In the genomic region with DNA sequence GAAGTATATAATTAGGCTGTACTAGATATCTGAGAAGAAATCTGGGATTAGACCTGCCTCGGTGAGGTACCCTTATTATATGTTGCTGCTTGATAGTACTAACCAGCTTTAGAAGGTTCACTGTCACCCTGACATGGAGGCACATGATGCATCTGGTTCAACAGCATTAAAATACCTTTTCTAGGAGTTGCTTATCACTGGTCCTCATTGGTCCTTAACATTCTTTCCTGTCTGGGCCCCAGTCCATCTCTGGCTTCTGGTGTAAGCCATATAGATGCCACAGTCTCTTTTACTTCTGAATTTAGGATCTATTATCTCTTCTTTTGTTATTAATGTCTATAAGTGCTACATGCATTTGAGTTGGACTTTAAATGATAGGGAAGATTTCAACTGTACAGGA, we compare ENCODE assay signal across 21 cellular contexts. TPM values are rescaled to one million over a fixed set of nuclear protein-coding genes. Genes with fewer than 3 reads are reported as not detected.
"Had no signal": no experiment of that assay in that cellular context is flagged by ENCODE, and none has a peak within 500 bp of the region (broad histone marks: within the 10 kb centered on the region; RNA-seq: fewer than 3 reads in every experiment).

No MANE protein-coding gene starts in this region.

- H3K4me3 Mint-ChIP-seq: activated naive CD4-positive, alpha-beta T cell treated with anti-CD3 and anti-CD28 coated beads, Interleukin-2, amount 10 ng/mL, durations not matched to agents 7 days and 5 days; brain; endodermal cell; mesothelial cell of epicardium; naive thymus-derived CD8-positive, alpha-beta T cell; T-helper 2 cell treated with Interferon-gamma antibody and Interleukin-4, amounts not matched to agents 5 μg/mL and 100 μg/mL, for 36 hours had no signal

- H3K36me3 Mint-ChIP-seq: brain had no signal

- ATAC-seq: left lung; naive thymus-derived CD8-positive, alpha-beta T cell; SK-N-SH treated with all-trans-retinoic acid at 6 μM for 48 hours; stimulated activated naive CD8-positive, alpha-beta T cell treated with anti-CD3 and anti-CD28 coated beads, Interleukin-15, Interleukin-2, amounts not matched to agents 100 U/mL and 50 U/mL, for 24 hours had no signal

- DNase-seq: activated CD4-positive, CD25-positive, alpha-beta regulatory T cell treated with anti-CD3 and anti-CD28 coated beads, Interleukin-2, amount 50 U/mL, for 72 hours; activated CD8-positive, alpha-beta memory T cell treated with anti-CD3 and anti-CD28 coated beads, Interleukin-2, amount 50 U/mL, for 48 hours; activated effector memory CD4-positive, alpha-beta T cell treated with anti-CD3 and anti-CD28 coated beads, Interleukin-2, amount 50 U/mL, for 16 hours; activated naive CD4-positive, alpha-beta T cell treated with anti-CD3 and anti-CD28 coated beads, Interleukin-2, amount 10 ng/mL, durations not matched to agents 7 days and 5 days; activated T-cell treated with anti-CD3 and anti-CD28 coated beads, Interleukin-2, amount 50 U/mL, for 48 hours; aorta; central memory CD4-positive, alpha-beta T cell; colonic mucosa; endodermal cell; left lung; mammary epithelial cell; naive thymus-derived CD8-positive, alpha-beta T cell; stimulated activated CD4-positive, alpha-beta T cell treated with anti-CD3 and anti-CD28 coated beads, Interleukin-4, amount 100 ng/mL, for 24 hours; stimulated activated naive CD8-positive, alpha-beta T cell treated with anti-CD3 and anti-CD28 coated beads, Interleukin-15, Interleukin-2, amounts not matched to agents 100 U/mL and 50 U/mL, for 24 hours; tibial artery; WERI-Rb-1 had no signal

- H3K27me3 Mint-ChIP-seq: activated naive CD4-positive, alpha-beta T cell treated with anti-CD3 and anti-CD28 coated beads, Interleukin-2, amount 10 ng/mL, durations not matched to agents 7 days and 5 days; brain; naive thymus-derived CD8-positive, alpha-beta T cell had no signal

- H3K27ac Mint-ChIP-seq: activated naive CD4-positive, alpha-beta T cell treated with anti-CD3 and anti-CD28 coated beads, Interleukin-2, amount 10 ng/mL, durations not matched to agents 7 days and 5 days; brain; endodermal cell; mesothelial cell of epicardium; T-helper 2 cell treated with Interferon-gamma antibody and Interleukin-4, amounts not matched to agents 5 μg/mL and 100 μg/mL, for 36 hours had no signal

- H3K9me3 Mint-ChIP-seq: brain, endodermal cell had no signal

- H3K4me1 Mint-ChIP-seq: brain, endodermal cell, mesothelial cell of epicardium had no signal

RNA-seq across cellular contexts. Expression of a gene that starts 40.2 kb away (rescaled TPM):
- total RNA-seq: osteocyte had no signal
